Comparison of ENCODE assay signal across 1 cellular context in the genomic region with DNA sequence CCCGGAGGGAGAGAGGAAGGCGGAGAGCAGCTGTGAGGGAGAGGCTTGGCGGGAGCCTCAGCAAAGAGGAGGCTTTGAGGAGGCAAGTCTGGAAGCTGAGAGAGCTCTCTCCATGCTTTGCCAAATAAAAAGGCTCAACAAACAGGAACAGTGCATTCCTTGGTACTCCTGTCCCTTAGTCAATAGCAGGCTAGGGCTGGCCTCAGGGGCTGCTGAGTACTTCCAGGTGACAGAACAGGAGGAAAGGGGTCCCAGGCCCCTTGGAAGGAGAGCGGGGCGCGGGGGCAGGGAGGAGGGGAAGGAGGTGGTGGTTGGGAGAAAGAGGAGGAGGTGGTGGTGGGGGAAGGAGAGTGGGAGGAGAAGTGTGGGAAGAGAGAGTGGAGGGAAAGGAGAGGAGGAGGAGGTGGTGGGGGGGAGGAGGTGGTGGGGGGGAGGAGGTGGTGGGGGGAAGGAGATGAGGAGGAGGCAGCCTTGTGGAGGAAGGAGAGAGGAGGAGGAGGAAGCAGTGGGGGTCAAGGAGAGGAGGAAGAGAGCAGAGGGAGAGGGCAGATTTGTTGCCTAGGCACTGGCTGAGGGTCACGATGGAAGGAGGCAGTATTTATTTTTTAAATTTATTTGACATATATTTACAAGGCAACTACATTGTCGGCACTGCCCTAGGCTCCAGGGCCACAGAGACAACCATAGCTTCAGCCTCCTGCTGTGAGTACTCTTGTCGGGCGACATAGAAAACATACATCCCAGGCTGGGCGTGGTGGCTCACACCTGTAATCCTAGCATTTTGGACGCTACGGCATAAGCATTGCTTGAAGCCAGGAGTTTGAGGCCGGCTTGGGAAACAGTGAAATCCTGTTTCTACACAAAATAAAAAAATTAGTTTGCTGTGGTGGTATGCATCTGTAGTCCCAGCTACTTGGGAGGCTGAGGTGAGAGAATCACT.
TF ChIP-seq lines count a peak whose summit lies in the region.

No MANE protein-coding gene starts in this region.

TF ChIP-seq in HepG2, 621 proteins besides CTCF, POLR2A, EP300 and RAD21 (continued from another document):
- TF ChIP-seq, protein P1, sequence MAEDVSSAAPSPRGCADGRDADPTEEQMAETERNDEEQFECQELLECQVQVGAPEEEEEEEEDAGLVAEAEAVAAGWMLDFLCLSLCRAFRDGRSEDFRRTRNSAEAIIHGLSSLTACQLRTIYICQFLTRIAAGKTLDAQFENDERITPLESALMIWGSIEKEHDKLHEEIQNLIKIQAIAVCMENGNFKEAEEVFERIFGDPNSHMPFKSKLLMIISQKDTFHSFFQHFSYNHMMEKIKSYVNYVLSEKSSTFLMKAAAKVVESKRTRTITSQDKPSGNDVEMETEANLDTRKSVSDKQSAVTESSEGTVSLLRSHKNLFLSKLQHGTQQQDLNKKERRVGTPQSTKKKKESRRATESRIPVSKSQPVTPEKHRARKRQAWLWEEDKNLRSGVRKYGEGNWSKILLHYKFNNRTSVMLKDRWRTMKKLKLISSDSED (CRISPR knock-in tag; IDR thresholded peaks at IDR 0.05), result no peak
- TF ChIP-seq, protein P2, sequence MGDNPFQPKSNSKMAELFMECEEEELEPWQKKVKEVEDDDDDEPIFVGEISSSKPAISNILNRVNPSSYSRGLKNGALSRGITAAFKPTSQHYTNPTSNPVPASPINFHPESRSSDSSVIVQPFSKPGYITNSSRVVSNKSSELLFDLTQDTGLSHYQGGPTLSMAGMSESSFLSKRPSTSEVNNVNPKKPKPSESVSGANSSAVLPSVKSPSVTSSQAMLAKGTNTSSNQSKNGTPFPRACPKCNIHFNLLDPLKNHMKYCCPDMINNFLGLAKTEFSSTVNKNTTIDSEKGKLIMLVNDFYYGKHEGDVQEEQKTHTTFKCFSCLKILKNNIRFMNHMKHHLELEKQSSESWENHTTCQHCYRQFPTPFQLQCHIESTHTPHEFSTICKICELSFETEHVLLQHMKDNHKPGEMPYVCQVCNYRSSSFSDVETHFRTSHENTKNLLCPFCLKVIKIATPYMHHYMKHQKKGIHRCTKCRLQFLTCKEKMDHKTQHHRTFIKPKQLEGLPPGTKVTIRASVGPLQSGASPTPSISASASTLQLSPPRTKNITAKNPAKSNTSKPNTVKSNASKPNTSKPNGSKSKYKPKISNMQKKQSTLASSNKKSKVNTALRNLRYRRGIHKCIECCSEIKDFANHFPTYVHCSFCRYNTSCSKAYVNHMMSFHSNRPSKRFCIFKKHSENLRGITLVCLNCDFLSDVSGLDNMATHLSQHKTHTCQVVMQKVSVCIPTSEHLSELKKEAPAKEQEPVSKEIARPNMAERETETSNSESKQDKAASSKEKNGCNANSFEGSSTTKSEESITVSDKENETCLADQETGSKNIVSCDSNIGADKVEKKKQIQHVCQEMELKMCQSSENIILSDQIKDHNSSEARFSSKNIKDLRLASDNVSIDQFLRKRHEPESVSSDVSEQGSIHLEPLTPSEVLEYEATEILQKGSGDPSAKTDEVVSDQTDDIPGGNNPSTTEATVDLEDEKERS (CRISPR knock-in tag; IDR thresholded peaks at IDR 0.05), result no peak
- no peak for TF ChIP-seq MED13 (CRISPR knock-in tag; IDR thresholded peaks at IDR 0.05)
- no peak for TF ChIP-seq HNF4G (IDR thresholded peaks at IDR 0.05; ENCODE audit: borderline replicate concordance, low read depth, low read length)
- no peak for TF ChIP-seq HNF4G (CRISPR knock-in tag; IDR thresholded peaks at IDR 0.05; ENCODE audit: borderline replicate concordance, low read depth)
- no peak for TF ChIP-seq TEAD2 (CRISPR knock-in tag; IDR thresholded peaks at IDR 0.05)
- TF ChIP-seq, protein P3, sequence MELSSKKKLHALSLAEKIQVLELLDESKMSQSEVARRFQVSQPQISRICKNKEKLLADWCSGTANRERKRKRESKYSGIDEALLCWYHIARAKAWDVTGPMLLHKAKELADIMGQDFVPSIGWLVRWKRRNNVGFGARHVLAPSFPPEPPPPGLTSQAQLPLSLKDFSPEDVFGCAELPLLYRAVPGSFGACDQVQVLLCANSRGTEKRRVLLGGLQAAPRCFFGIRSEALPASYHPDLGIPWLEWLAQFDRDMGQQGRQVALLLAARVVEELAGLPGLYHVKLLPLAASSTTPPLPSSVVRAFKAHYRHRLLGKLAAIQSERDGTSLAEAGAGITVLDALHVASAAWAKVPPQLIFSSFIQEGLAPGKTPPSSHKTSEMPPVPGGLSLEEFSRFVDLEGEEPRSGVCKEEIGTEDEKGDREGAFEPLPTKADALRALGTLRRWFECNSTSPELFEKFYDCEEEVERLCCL (CRISPR knock-in tag; IDR thresholded peaks at IDR 0.05; ENCODE audit: borderline replicate concordance), result no peak
